ENCODE assay signal across 8 cellular contexts in the genomic region with DNA sequence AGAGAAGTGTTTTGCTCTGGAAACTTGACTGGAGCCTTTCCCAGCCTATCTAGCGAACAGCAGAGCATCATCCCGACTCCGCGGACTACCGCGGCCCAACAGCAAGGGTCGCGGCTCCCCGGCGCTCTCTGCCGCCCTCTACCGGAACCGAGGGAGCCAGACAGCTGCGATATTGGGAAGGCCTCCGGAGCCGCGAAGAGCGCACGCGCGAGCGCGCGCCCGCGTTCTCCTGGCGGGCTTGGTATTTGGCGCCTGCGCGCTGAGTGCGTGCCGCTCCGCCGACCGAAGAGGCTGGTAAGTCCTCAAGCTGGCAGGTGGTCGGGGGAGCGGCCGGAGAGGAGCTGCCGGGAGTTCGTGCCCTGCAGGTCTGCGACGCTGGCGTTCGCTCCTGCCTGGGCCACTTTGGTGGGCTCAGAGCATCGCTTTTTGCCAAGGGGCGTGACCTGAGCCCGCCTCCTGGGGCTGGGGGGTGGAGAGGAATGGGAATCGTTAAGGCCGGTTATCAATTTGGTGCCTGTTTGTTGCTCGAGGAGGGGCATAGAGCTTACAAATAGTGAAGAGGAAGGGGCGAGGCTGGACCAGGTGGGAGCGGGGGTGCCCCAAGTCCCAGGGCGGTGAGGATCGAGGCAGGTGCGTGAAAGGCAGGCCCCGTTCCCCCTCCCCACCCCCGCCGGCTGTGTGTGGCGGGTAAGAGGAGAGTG. TPM values are rescaled to one million over a fixed set of nuclear protein-coding genes. Genes with fewer than 3 reads are reported as not detected.
DNase-seq lines count a peak whose midpoint lies in the region; ATAC-seq and TF ChIP-seq lines count a peak whose summit lies in the region.

A gene with protein sequence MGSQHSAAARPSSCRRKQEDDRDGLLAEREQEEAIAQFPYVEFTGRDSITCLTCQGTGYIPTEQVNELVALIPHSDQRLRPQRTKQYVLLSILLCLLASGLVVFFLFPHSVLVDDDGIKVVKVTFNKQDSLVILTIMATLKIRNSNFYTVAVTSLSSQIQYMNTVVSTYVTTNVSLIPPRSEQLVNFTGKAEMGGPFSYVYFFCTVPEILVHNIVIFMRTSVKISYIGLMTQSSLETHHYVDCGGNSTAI (plus strand): TSS at position 257 of the 701 bp plus-strand sequence. CDS start 641 bp downstream, outside the sequence.

- H3K4me2 ChIP-seq in IMR-90 (ENCODE audit: low read depth, low read length) (peak within 1 kb of the TSS; percentile 85), OCI-LY7 (ENCODE audit: low read length) (peak within 1 kb of the TSS; percentile 86)

- dilution Hi-C loops in IMR-90 (cut with HindIII; ENCODE audit: low sequenced_read_pairs, unreplicated experiment), result no loop called here

- TF ChIP-seq CTCF in IMR-90 (conservative IDR thresholded peaks at IDR 0.05; ENCODE audit: low read depth, low read length), result peak; percentile 99
- peak; percentile 96 for TF ChIP-seq CTCF in OCI-LY7 (conservative IDR thresholded peaks at IDR 0.05; ENCODE audit: low read length)
- peak; percentile 94 for TF ChIP-seq CTCF in epithelial cell of proximal tubule (conservative IDR thresholded peaks at IDR 0.05; ENCODE audit: low read depth, low read length)

- no peak within 1 kb of the TSS; the same call in 1 of the 2 replicates for H4K91ac ChIP-seq in IMR-90 (ENCODE audit: insufficient read depth, low read depth, low read length)

- H2BK15ac ChIP-seq in IMR-90 (ENCODE audit: low read depth, low read length), result no peak within 1 kb of the TSS

- H3K9me1 ChIP-seq in IMR-90 (ENCODE audit: insufficient read depth, low read length), result peaks cover 3% of the 10 kb centered on the region; the same call in 1 of the 2 replicates

- H2AK5ac ChIP-seq in IMR-90 (ENCODE audit: low read depth, low read length), result peak within 1 kb of the TSS; percentile 23

- H2AFZ ChIP-seq in IMR-90 (replicated peaks; ENCODE audit: low read length, poor library complexity) (peak within 1 kb of the TSS; percentile 99), OCI-LY7 (ENCODE audit: low read length) (peak within 1 kb of the TSS; percentile 71)

- peak within 1 kb of the TSS; percentile 51 to 76; a peak in 2 of 4 replicates for H4K8ac ChIP-seq in IMR-90 (ENCODE audit: low read depth in 2 of 2, low read length in 2 of 2)

- intact Hi-C loops in IMR-90 (cut with micrococcal nuclease) (loop anchor here (2.0 to 10.0 kb wide), 3 partner anchors 201 to 651 kb away; no protein-coding TSS in a partner anchor), OCI-LY7 (cut with micrococcal nuclease; ENCODE audit: unreplicated experiment) (loop anchor here (1.0 to 10.0 kb wide), 5 partner anchors 61 to 256 kb away; partner anchors contain the start of genes RPAP3, SLC48A1 and VDR)

- peak within 1 kb of the TSS; percentile 66 for H3K9ac ChIP-seq in IMR-90 (ENCODE audit: low read depth, low read length)

- H3K27me3 ChIP-seq in IMR-90 (ENCODE audit: control insufficient read depth, insufficient read depth, low read length), result peaks cover 8% of the 10 kb centered on the region

- TF ChIP-seq RAD21 in IMR-90 (IDR thresholded peaks at IDR 0.05; ENCODE audit: low read length), result peak; percentile 67

- H3K4ac ChIP-seq in IMR-90 (ENCODE audit: low read depth, low read length), result peak within 1 kb of the TSS; percentile 69

- no peak within 1 kb of the TSS for H2BK5ac ChIP-seq in IMR-90 (ENCODE audit: low read depth, low read length, poor library complexity, severe bottlenecking)

- H3K4me3 ChIP-seq in IMR-90 (ENCODE audit: insufficient read depth, low read depth, low read length) (peak within 1 kb of the TSS; percentile 63), OCI-LY7 (ENCODE audit: low read depth, low read length, poor library complexity, severe bottlenecking) (peak within 1 kb of the TSS; percentile 70), epithelial cell of proximal tubule (ENCODE audit: low read depth, low read length) (peak within 1 kb of the TSS; percentile 96)

- in situ Hi-C loops in IMR-90 (cut with MboI; ENCODE audit: low sequenced_read_pairs), result no loop called here

- no peak within 1 kb of the TSS for H3K18ac ChIP-seq in IMR-90 (ENCODE audit: low read depth, low read length)

- no peak within 1 kb of the TSS for H2BK20ac ChIP-seq in IMR-90 (ENCODE audit: low read depth, low read length)

- H3K79me1 ChIP-seq in IMR-90 (ENCODE audit: low read depth in 1 of 2, low read length in 2 of 2), result peaks cover 3 to 20% of the 10 kb centered on the region in 2 experiments; a peak in 3 of 4 replicates

- H3K79me2 ChIP-seq in OCI-LY7 (ENCODE audit: insufficient read depth, low read depth, low read length), result peaks cover 10% of the 10 kb centered on the region; the same call in 1 of the 2 replicates

- H2AK9ac ChIP-seq in IMR-90 (replicated peaks; ENCODE audit: low read depth, low read length, poor library complexity), result peak within 1 kb of the TSS; percentile 71

- no peaks in the 10 kb centered on the region for H3K9me3 ChIP-seq in IMR-90 (ENCODE audit: control insufficient read depth, insufficient read depth, low read length)
- H3K9me3 ChIP-seq in OCI-LY7 (ENCODE audit: low read length), result no peaks in the 10 kb centered on the region

- no peak for TF ChIP-seq POLR2A in IMR-90 (IDR thresholded peaks at IDR 0.05; ENCODE audit: low read depth, low read length)

- POLR2A ChIA-PET in IMR-90 (lab: Charles Lee; ENCODE audit: unreplicated experiment), result no interaction called here
- POLR2A ChIA-PET in OCI-LY7 (lab: Charles Lee), result interaction anchor here (0.6 to 1.7 kb wide), 5 partner anchors 27 to 133 kb away, joined by 3 to 7 read pairs (median 4); no protein-coding TSS in a partner anchor

- DNase-seq in DMS153 treated with DMSO at 0.1 percent for 48 hours (lab: John Stamatoyannopoulos, UW; ENCODE audit: unreplicated experiment) (peak; percentile 96), IMR-90 (peak; percentile 85), OCI-LY7 (ENCODE audit: low spot score) (peak; percentile 96), activated T-cell treated with anti-CD3 and anti-CD28 coated beads for 4 hours (peak; percentile 85), epithelial cell of proximal tubule (ENCODE audit: low read depth) (peak; percentile 29), mucosa of gallbladder (ENCODE audit: low spot score) (peak; percentile 93)
- peak; percentile 76 to 80 for DNase-seq in stimulated activated CD8-positive, alpha-beta memory T cell treated with anti-CD3 and anti-CD28 coated beads, Interleukin-4, amount 100 ng/mL, for 4 hours (ENCODE audit: low read depth in 2 of 2, low spot score in 1 of 2)

- ATAC-seq in GM21528 (IDR thresholded peaks at IDR 0.05; ENCODE audit: low FRiP score, unreplicated experiment) (peak; percentile 89), IMR-90 (ENCODE audit: low read depth) (peak; percentile 99)

- no peaks in the 10 kb centered on the region for H3K9me2 ChIP-seq in OCI-LY7 (ENCODE audit: insufficient read depth, low read length)

- 0 out of 2 replicates have a peak within 1 kb of the TSS, but pooled peaks have one; percentile 35 for H3K23ac ChIP-seq in IMR-90 (ENCODE audit: low read depth, low read length)

- H4K20me1 ChIP-seq in IMR-90 (ENCODE audit: insufficient read depth, low read length), result no peaks in the 10 kb centered on the region
- no peaks in the 10 kb centered on the region for H4K20me1 ChIP-seq in OCI-LY7 (ENCODE audit: insufficient read depth, low read length)

- H3K56ac ChIP-seq in IMR-90 (ENCODE audit: extremely low read depth, insufficient read depth, low read length), result peak within 1 kb of the TSS; percentile 49; the same call in 1 of the 2 replicates

- CTCF ChIA-PET in IMR-90 (lab: Yijun Ruan, JAX), result interaction anchor here (0.6 to 1.4 kb wide), 6 partner anchors 7 to 78 kb away, joined by 3 to 5 read pairs (median 3); partner anchors contain the start of gene VDR
- CTCF ChIA-PET in OCI-LY7 (lab: Charles Lee; ENCODE audit: unreplicated experiment), result interaction anchor here (0.6 to 1.3 kb wide), 4 partner anchors 14 to 226 kb away, joined by 3 to 5 read pairs (median 4); no protein-coding TSS in a partner anchor

- H3K4me1 ChIP-seq in IMR-90 (ENCODE audit: control insufficient read depth, insufficient read depth, low read length) (peaks cover 3% of the 10 kb centered on the region), OCI-LY7 (ENCODE audit: insufficient read depth, low read length, poor library complexity, severe bottlenecking) (peaks cover 32% of the 10 kb centered on the region)

- no peak within 1 kb of the TSS for H4K5ac ChIP-seq in IMR-90 (ENCODE audit: low read depth, low read length)

- peaks cover 8% of the 10 kb centered on the region for H3K36me3 ChIP-seq in IMR-90 (ENCODE audit: control insufficient read depth, insufficient read depth, low read length)
- H3K36me3 ChIP-seq in OCI-LY7 (ENCODE audit: insufficient read depth, low read length), result peaks cover 37% of the 10 kb centered on the region

- peak within 1 kb of the TSS; percentile 49 for H3K14ac ChIP-seq in IMR-90 (replicated peaks; ENCODE audit: low read depth, low read length)

- peak within 1 kb of the TSS; percentile 35; the same call in 1 of the 2 replicates for H3K27ac ChIP-seq in IMR-90 (ENCODE audit: insufficient read depth, low read length)
- H3K27ac ChIP-seq in OCI-LY7 (ENCODE audit: low read depth, low read length, poor library complexity, severe bottlenecking), result peak within 1 kb of the TSS; percentile 29

- H2BK120ac ChIP-seq in IMR-90 (ENCODE audit: low read depth, low read length), result peak within 1 kb of the TSS; percentile 53; the same call in 1 of the 2 replicates

- BruUV-seq in IMR-90 (replicated peaks; lab: Mats Ljungman, UMichigan) (no TSS peak), OCI-LY7 (replicated peaks; lab: Mats Ljungman, UMichigan) (no TSS peak)

- 0% methylated on average over 28 of the region's 59 CpGs; no CpG with 5 or more reads in 1 of the 2 experiments for whole genome bisulfite sequencing in IMR-90 (ENCODE audit: extremely low coverage in 2 of 2, insufficient read length in 1 of 2), 2 experiments

TF ChIP-seq in IMR-90, 13 proteins besides CTCF, POLR2A, EP300 and RAD21:
- TF ChIP-seq SMC3 (IDR thresholded peaks at IDR 0.05; ENCODE audit: low read depth, low read length), result peak; percentile 60
- peak; percentile 57; the same call in 1 of the 2 replicates for TF ChIP-seq MAZ (IDR thresholded peaks at IDR 0.05; ENCODE audit: borderline replicate concordance, low read depth, low read length)
- TF ChIP-seq CEBPB (IDR thresholded peaks at IDR 0.05; ENCODE audit: low read depth, low read length), result no peak

RNA-seq across cellular contexts. Expression of the gene that starts here (rescaled TPM):
- 63.9 and 72.1 TPM in 2 replicates for total RNA-seq in IMR-90 (2012; rRNA removed)
- polyA plus RNA-seq in IMR-90 (2012; rRNA removed), result 66.4 and 74.6 TPM in 2 replicates
- 27.2 and 37.7 TPM in 2 replicates for polyA plus RNA-seq in IMR-90 (2012; cell fraction: cytosol; rRNA removed)
- 34.4 and 64.6 TPM in 2 replicates for polyA plus RNA-seq in IMR-90 (2012; cell fraction: nucleus; rRNA removed; ENCODE audit: low replicate concordance)
- 158 and 182 TPM in 2 replicates for total RNA-seq in OCI-LY7 (2014; rRNA removed; shearing (Covaris generic))
- total RNA-seq in OCI-LY7 (2022), result 123 and 129 TPM in 2 replicates
- 159 and 164 TPM in 2 replicates for total RNA-seq in epithelial cell of proximal tubule
- 101 TPM for total RNA-seq in mucosa of gallbladder

Comparison
In these comparisons a context has a peak if more than half of its experiments do, and no peak if none do; other contexts are left out.
1. Peak in every context shown above with its lines: DNase-seq, ATAC-seq, H3K4me3 ChIP-seq and H3K27ac ChIP-seq.
2. DNase-seq: peak in every context shown above with its lines; median percentile 96 in DMS153 treated with DMSO at 0.1 percent for 48 hours; 96 in OCI-LY7; 93 in mucosa of gallbladder; 85 in IMR-90; 85 in activated T-cell treated with anti-CD3 and anti-CD28 coated beads for 4 hours; 78 in stimulated activated CD8-positive, alpha-beta memory T cell treated with anti-CD3 and anti-CD28 coated beads, Interleukin-4, amount 100 ng/mL, for 4 hours; 29 in epithelial cell of proximal tubule.